ENCODE assay signal across 3 cellular contexts in genomic region chr9:100457517-100457916, GRCh38.
"Had no signal": no experiment of that assay in that cellular context is flagged by ENCODE, and none has a peak within 500 bp of the region (broad histone marks: within the 10 kb centered on the region; RNA-seq: fewer than 3 reads in every experiment).

No MANE protein-coding gene starts in this region.

- ATAC-seq: GM12878 had no signal

- DNase-seq: GDM1, GF-D8 had no signal

- H3K4me3 ChIP-seq: GM12878 had no signal
